Comparison of ENCODE assay signal across 18 cellular contexts in the genomic region with DNA sequence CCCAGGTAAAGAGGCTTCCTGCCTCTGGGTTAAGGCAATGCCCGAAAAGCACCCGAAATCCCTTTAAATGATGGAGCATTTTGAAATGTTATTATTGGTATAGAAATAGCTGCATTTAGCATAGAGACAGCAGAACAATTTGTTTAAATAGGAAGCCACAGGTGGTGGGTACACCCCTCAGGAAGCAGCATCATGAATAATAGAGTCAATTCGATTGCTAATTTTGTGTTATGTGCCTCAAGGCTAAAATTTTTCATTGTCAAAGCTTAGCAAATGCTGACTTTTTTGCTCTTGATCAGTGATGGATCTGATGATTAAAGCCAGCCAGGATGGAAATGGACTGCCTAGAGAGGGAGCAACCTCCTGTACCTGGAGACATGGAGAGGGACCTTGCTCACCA. TPM values are rescaled to one million over a fixed set of nuclear protein-coding genes. Genes with fewer than 3 reads are reported as not detected.
"Had no signal": no experiment of that assay in that cellular context is flagged by ENCODE, and none has a peak within 500 bp of the region (broad histone marks: within the 10 kb centered on the region; RNA-seq: fewer than 3 reads in every experiment).

No MANE protein-coding gene starts in this region.

- H3K27ac Mint-ChIP-seq: activated B cell treated with CpG ODN at 0.5 μM for 24 hours; activated naive CD4-positive, alpha-beta T cell treated with anti-CD3 and anti-CD28 coated beads, Interleukin-2, amount 50 U/mL, for 72 hours; stimulated activated naive B cell treated with anti-CD40 and anti-IgM and Interleukin-4, amounts not matched to agents 10 μg/mL and 1 μg/mL and 100 μg/mL, for 72 hours; T-helper 1 cell treated with Interleukin-12 subunit alpha and Interleukin-12 subunit beta and Interleukin-4 antibody, amounts not matched to agents 30 μg/mL and 1 μg/mL, for 36 hours had no signal

- ATAC-seq: activated naive CD4-positive, alpha-beta T cell treated with anti-CD3 and anti-CD28 coated beads, Interleukin-2, amount 50 U/mL, for 72 hours; lower lobe of right lung; naive thymus-derived CD4-positive, alpha-beta T cell; psoas muscle; right lobe of liver; stimulated activated naive B cell treated with anti-CD40 and anti-IgM and Interleukin-4, amounts not matched to agents 10 μg/mL and 1 μg/mL and 100 μg/mL, for 72 hours had no signal

- H3K27me3 ChIP-seq: brain microvascular endothelial cell, right lobe of liver, upper lobe of left lung had no signal

- H3K4me1 Mint-ChIP-seq: activated B cell treated with CpG ODN at 0.5 μM for 24 hours had no signal

- H3K36me3 Mint-ChIP-seq: activated naive CD4-positive, alpha-beta T cell treated with anti-CD3 and anti-CD28 coated beads, Interleukin-2, amount 50 U/mL, for 72 hours; naive thymus-derived CD4-positive, alpha-beta T cell; stimulated activated naive B cell treated with anti-CD40 and anti-IgM and Interleukin-4, amounts not matched to agents 10 μg/mL and 1 μg/mL and 100 μg/mL, for 72 hours had no signal

- H3K9me3 Mint-ChIP-seq: activated B cell treated with CpG ODN at 0.5 μM for 24 hours; activated naive CD4-positive, alpha-beta T cell treated with anti-CD3 and anti-CD28 coated beads, Interleukin-2, amount 50 U/mL, for 72 hours; naive thymus-derived CD4-positive, alpha-beta T cell; stimulated activated naive B cell treated with anti-CD40 and anti-IgM and Interleukin-4, amounts not matched to agents 10 μg/mL and 1 μg/mL and 100 μg/mL, for 72 hours; T-helper 1 cell treated with Interleukin-12 subunit alpha and Interleukin-12 subunit beta and Interleukin-4 antibody, amounts not matched to agents 30 μg/mL and 1 μg/mL, for 36 hours had no signal

- H3K4me1 ChIP-seq: psoas muscle had no signal

- H3K9me3 ChIP-seq: lower lobe of right lung, psoas muscle, right lobe of liver, upper lobe of left lung had no signal

- DNase-seq: activated B cell treated with CpG ODN at 0.5 μM for 24 hours; activated CD4-positive, alpha-beta T cell treated with anti-CD3 and anti-CD28 coated beads, Interleukin-2, amount 50 U/mL, for 1 hour; activated T-cell treated with anti-CD3 and anti-CD28 coated beads for 4 hours; amniotic stem cell; brain microvascular endothelial cell; cerebellar nuclear complex; dermis blood vessel endothelial cell; hypothalamus; lower lobe of right lung; naive thymus-derived CD4-positive, alpha-beta T cell; psoas muscle; right lobe of liver; stimulated activated CD4-positive, alpha-beta T cell treated with anti-CD3 and anti-CD28 coated beads, Interleukin-2, amount 100 ng/mL, for 24 hours; stimulated activated naive B cell treated with anti-CD40 and anti-IgM and Interleukin-4, amounts not matched to agents 10 μg/mL and 1 μg/mL and 100 μg/mL, for 72 hours; upper lobe of left lung had no signal

- H3K36me3 ChIP-seq: brain microvascular endothelial cell, lower lobe of right lung, right lobe of liver, upper lobe of left lung had no signal

- H3K4me3 Mint-ChIP-seq: activated B cell treated with CpG ODN at 0.5 μM for 24 hours; naive thymus-derived CD4-positive, alpha-beta T cell; stimulated activated naive B cell treated with anti-CD40 and anti-IgM and Interleukin-4, amounts not matched to agents 10 μg/mL and 1 μg/mL and 100 μg/mL, for 72 hours; T-helper 1 cell treated with Interleukin-12 subunit alpha and Interleukin-12 subunit beta and Interleukin-4 antibody, amounts not matched to agents 30 μg/mL and 1 μg/mL, for 36 hours had no signal

- H3K27ac ChIP-seq: brain microvascular endothelial cell, psoas muscle had no signal

- H3K4me3 ChIP-seq: lower lobe of right lung, psoas muscle, right lobe of liver, upper lobe of left lung had no signal

RNA-seq across cellular contexts. Expression of gene KRT8, which starts 4.4 kb away (rescaled TPM):
- total RNA-seq: activated CD8-positive, alpha-beta memory T cell treated with anti-CD3 and anti-CD28 coated beads for 36 hours had no signal
